ENCODE assay signal across 7 cellular contexts in the genomic region with DNA sequence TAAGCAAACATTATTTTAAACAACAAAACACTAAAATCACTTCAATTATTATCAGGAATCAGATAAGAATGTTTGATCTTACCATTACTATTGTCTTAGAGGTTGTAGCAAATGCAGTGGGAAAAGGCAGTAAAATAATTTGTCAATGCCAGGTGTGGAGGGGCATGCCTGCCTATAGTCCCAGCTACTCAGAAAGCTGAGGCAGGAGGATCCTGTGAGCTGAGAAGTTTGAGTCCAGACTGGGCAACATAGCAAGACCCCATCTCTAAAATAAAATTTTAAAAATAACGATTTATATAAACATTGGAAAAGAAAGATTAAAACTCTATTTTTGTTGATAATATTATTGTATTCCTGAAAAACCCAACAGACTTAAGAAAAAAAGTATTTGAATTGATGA.
"Had no signal": no experiment of that assay in that cellular context is flagged by ENCODE, and none has a peak within 500 bp of the region (broad histone marks: within the 10 kb centered on the region; RNA-seq: fewer than 3 reads in every experiment).

No MANE protein-coding gene starts in this region.

- H3K9ac ChIP-seq: KMS-11 had no signal

- H3K4me2 ChIP-seq: KMS-11 had no signal

- FAIRE-seq: HTR-8/SVneo had no signal

- DNase-seq: IMR-90, KBM-7, KG1 had no signal

- H3K4me3 Mint-ChIP-seq: IgD-negative memory B cell had no signal

- H3K36me3 Mint-ChIP-seq: IgD-negative memory B cell had no signal

- H3K27ac ChIP-seq: HL-60, KMS-11 had no signal

- H3K27ac Mint-ChIP-seq: IgD-negative memory B cell had no signal
